In the genomic region with DNA sequence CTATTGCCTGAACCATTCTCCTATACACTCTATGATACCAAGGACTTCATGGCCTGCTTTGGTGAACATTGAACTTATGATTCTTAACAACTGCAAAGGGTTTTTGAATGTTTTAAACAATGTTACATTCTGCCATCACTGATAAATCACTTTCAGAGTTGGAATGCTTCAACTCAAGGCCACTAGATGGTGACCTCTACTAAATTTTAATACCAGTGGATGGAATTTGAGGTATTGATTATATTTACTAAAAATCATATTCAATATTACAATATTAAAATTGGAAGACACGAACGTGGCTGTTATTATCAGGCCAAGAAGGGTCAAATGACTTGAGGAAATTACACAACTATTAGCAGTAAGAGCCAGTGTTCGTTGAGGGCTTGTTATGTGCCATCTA, we compare ENCODE assay signal across 17 cellular contexts. TPM values are rescaled to one million over a fixed set of nuclear protein-coding genes. Genes with fewer than 3 reads are reported as not detected.
DNase-seq lines count a peak whose midpoint lies in the region; ATAC-seq, FAIRE-seq and TF ChIP-seq lines count a peak whose summit lies in the region.
"Had no signal": no experiment of that assay in that cellular context is flagged by ENCODE, and none has a peak within 500 bp of the region (broad histone marks: within the 10 kb centered on the region; RNA-seq: fewer than 3 reads in every experiment).

No MANE protein-coding gene starts in this region.

- H3K9me2 ChIP-seq in GM23338 (ENCODE audit: insufficient read depth), result no peaks in the 10 kb centered on the region

- H2AFZ ChIP-seq in GM23338, result no peak overlapping the region

- peaks cover 6% of the 10 kb centered on the region; the same call in 1 of the 3 replicates for H3K36me3 Mint-ChIP-seq in GM23338 (ENCODE audit: low read depth)

- no peaks in the 10 kb centered on the region for H3K79me2 ChIP-seq in GM23338 (replicated peaks; ENCODE audit: insufficient read depth)

- DNase-seq in BE2C, result no peak
- DNase-seq in GM23338 (ENCODE audit: low spot score), result no peak
- DNase-seq in RWPE2 (ENCODE audit: low spot score), result no peak
- no peak for DNase-seq in foreskin keratinocyte
- no peak for DNase-seq in T-helper 9 cell
- DNase-seq in small intestine, result no peak
- DNase-seq in NK-92 treated with Interleukin-12 subunit alpha and Interleukin-12 subunit beta, amount 100 ng/mL, for 24 hours (lab: John Stamatoyannopoulos, UW), result no peak
- DNase-seq: C1 segment of cervical spinal cord, EL, KBM-7, NCI-H1436, NCI-H2029, NCI-H2171 treated with DMSO at 0.1 percent for 48 hours, NCI-H446 treated with DMSO at 0.1 percent for 48 hours had no signal

- TF ChIP-seq CTCF in BE2C (IDR thresholded peaks at IDR 0.05; ENCODE audit: low read depth, low read length) (peak; percentile 43), GM23338 (conservative IDR thresholded peaks at IDR 0.05; ENCODE audit: low read depth in 2 of 2) (peak; percentile 44 to 52), RWPE2 (IDR thresholded peaks at IDR 0.05; ENCODE audit: poor library complexity, severe bottlenecking) (peak; percentile 67), foreskin keratinocyte (conservative IDR thresholded peaks at IDR 0.05) (peak; percentile 36)

- WGBS in small intestine, 3 donors, result 56 to 69% (median 60%) methylated on average over 3 of the region's 3 CpGs

- no peak overlapping the region for H3K4me3 ChIP-seq in BE2C (ENCODE audit: low read depth, low read length)
- no peak overlapping the region for H3K4me3 ChIP-seq in GM23338
- H3K4me3 ChIP-seq in RWPE2 (ENCODE audit: severe bottlenecking), result no peak overlapping the region
- H3K4me3 ChIP-seq in small intestine (ENCODE audit: low read depth in 1 of 2, low read length in 2 of 2), result no peak overlapping the region

- H3K27me3 Mint-ChIP-seq in GM23338 (ENCODE audit: insufficient read depth, low read depth, poor library complexity), result peaks cover 2% of the 10 kb centered on the region

- no peaks in the 10 kb centered on the region for H4K20me1 ChIP-seq in GM23338 (replicated peaks; ENCODE audit: insufficient read depth)

- H3F3A ChIP-seq in GM23338 (replicated peaks; ENCODE audit: low read depth), result no peaks in the 10 kb centered on the region

- FAIRE-seq in small intestine (lab: Jason Lieb, UNC), result no peak

- H3K4me1 ChIP-seq in BE2C (no peaks in the 10 kb centered on the region), GM23338 (ENCODE audit: insufficient read depth) (no peaks in the 10 kb centered on the region; the same call in 1 of the 2 replicates), RWPE2 (ENCODE audit: insufficient read depth, poor library complexity, severe bottlenecking) (peaks cover 9% of the 10 kb centered on the region), foreskin keratinocyte (no peaks in the 10 kb centered on the region), small intestine (ENCODE audit: control insufficient read depth in 2 of 2, insufficient read depth in 1 of 2, low read depth in 1 of 2, low read length in 1 of 2) (no peaks in the 10 kb centered on the region)

- H3K9me3 ChIP-seq in BE2C, result no peaks in the 10 kb centered on the region
- H3K9me3 ChIP-seq in RWPE2 (ENCODE audit: severe bottlenecking), result peaks cover 7% of the 10 kb centered on the region
- H3K9me3 ChIP-seq in small intestine (ENCODE audit: control insufficient read depth, low read depth), result no peaks in the 10 kb centered on the region

- peaks cover 12% of the 10 kb centered on the region; the same call in 2 of the 3 replicates for H3K9me3 Mint-ChIP-seq in GM23338

- H3K27me3 ChIP-seq in BE2C (no peaks in the 10 kb centered on the region), GM23338 (ENCODE audit: insufficient read depth) (no peaks in the 10 kb centered on the region), RWPE2 (ENCODE audit: insufficient read depth, poor library complexity, severe bottlenecking) (no peaks in the 10 kb centered on the region), foreskin keratinocyte (no peaks in the 10 kb centered on the region), small intestine (ENCODE audit: control insufficient read depth in 2 of 2, insufficient read depth in 2 of 2, low read length in 2 of 2) (no peaks in the 10 kb centered on the region)

- no peak overlapping the region for H3K4me2 ChIP-seq in GM23338

- H3K36me3 ChIP-seq in BE2C (no peaks in the 10 kb centered on the region), GM23338 (ENCODE audit: insufficient read depth) (no peaks in the 10 kb centered on the region), RWPE2 (ENCODE audit: low read depth) (no peaks in the 10 kb centered on the region), small intestine (ENCODE audit: control insufficient read depth in 2 of 2, insufficient read depth in 2 of 2, low read length in 2 of 2) (no peaks in the 10 kb centered on the region)

- H3K27ac ChIP-seq in GM23338 (ENCODE audit: low read depth) (no peak overlapping the region), RWPE2 (ENCODE audit: poor library complexity, severe bottlenecking) (no peak overlapping the region), foreskin keratinocyte (no peak overlapping the region), small intestine (ENCODE audit: low read depth in 1 of 2, low read length in 1 of 2) (no peak overlapping the region)

- H3K4me1 Mint-ChIP-seq in GM23338, result peaks cover 9% of the 10 kb centered on the region

- H3K4me3 Mint-ChIP-seq in GM23338, result no peak overlapping the region
- H3K4me3 Mint-ChIP-seq: T-helper 1 cell treated with Interleukin-12 subunit alpha and Interleukin-12 subunit beta and Interleukin-4 antibody, amounts not matched to agents 30 μg/mL and 1 μg/mL, for 36 hours had no signal

- ATAC-seq in GM23338 (no peak), RWPE2 (ENCODE audit: low read depth) (no peak), foreskin keratinocyte (no peak), HG03108 (IDR thresholded peaks at IDR 0.05; ENCODE audit: unreplicated experiment) (no peak)
- ATAC-seq: Right ventricle myocardium inferior had no signal

- H3K27ac Mint-ChIP-seq in GM23338, result no peak overlapping the region
- H3K27ac Mint-ChIP-seq: T-helper 1 cell treated with Interleukin-12 subunit alpha and Interleukin-12 subunit beta and Interleukin-4 antibody, amounts not matched to agents 30 μg/mL and 1 μg/mL, for 36 hours had no signal

TF ChIP-seq in GM23338, 12 proteins besides CTCF, POLR2A, EP300 and RAD21 (continues in another document):
- TF ChIP-seq CREB1 (CRISPR knock-in tag; IDR thresholded peaks at IDR 0.05; ENCODE audit: low read depth), result no peak
- TF ChIP-seq JUNB (IDR thresholded peaks at IDR 0.05; ENCODE audit: unreplicated experiment), result no peak
- no peak for TF ChIP-seq EZH2phosphoT487 (IDR thresholded peaks at IDR 0.05; ENCODE audit: unreplicated experiment)

RNA-seq across cellular contexts. Expression of gene MYCT1, which starts 18.6 kb away (rescaled TPM):
- polyA plus RNA-seq in BE2C (2012; ENCODE audit: insufficient read depth, insufficient read length, low read depth), result 46.1 TPM
- 1.6 and 2.5 TPM in 2 replicates for total RNA-seq in GM23338 (2014; rRNA removed; shearing (Covaris generic))
- 1.7 and 1.9 TPM in 2 replicates for polyA plus RNA-seq in GM23338 (2016; fragmentation: Nextera tagmentation; extraction: Ambion mirVana)
- not detected in 2 replicates for total RNA-seq in foreskin keratinocyte
- polyA plus RNA-seq in foreskin keratinocyte, result not detected in 2 replicates
- polyA plus RNA-seq in small intestine, result 10 to 100 TPM in 1 of 3 donors, under 1 TPM in 2; 0.45 to 10.3 (median 0.54) TPM

RNA-seq across cellular contexts. Expression of gene VIP, which starts 34.3 kb away (rescaled TPM):
- 103 TPM for polyA plus RNA-seq in BE2C (2012; ENCODE audit: insufficient read depth, insufficient read length, low read depth)
- total RNA-seq in GM23338 (2014; rRNA removed; shearing (Covaris generic)), result not detected in 2 replicates
- not detected in 2 replicates for polyA plus RNA-seq in GM23338 (2016; fragmentation: Nextera tagmentation; extraction: Ambion mirVana)
- total RNA-seq in foreskin keratinocyte, result not detected in 2 replicates
- polyA plus RNA-seq in foreskin keratinocyte, result not detected in 2 replicates
- 100 to 1,000 TPM in 1 of 3 donors, not detected in 2; 125 TPM for polyA plus RNA-seq in small intestine
